36 cellular contexts compared by ENCODE assay signal in the genomic region with DNA sequence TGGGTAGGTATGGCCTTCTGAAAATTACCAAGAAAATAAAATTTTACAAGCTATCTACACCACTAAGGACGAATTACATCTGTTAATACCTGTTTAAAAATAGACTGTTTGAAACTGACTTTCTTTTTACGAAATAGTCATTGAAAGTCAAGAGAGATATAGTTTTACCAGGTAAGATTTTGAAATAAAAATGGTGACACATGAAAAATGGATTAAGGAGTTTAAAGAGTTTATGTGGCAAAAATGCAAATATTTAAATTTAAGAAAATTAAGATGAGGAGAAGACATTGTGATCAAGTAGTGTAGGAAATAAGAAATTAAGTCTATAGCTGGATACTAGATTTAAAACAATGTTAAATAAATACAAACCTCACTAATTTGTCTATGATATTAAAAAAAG.
DNase-seq lines count a peak whose midpoint lies in the region; ATAC-seq, FAIRE-seq and TF ChIP-seq lines count a peak whose summit lies in the region.
"Had no signal": no experiment of that assay in that cellular context is flagged by ENCODE, and none has a peak within 500 bp of the region (broad histone marks: within the 10 kb centered on the region; RNA-seq: fewer than 3 reads in every experiment).

No MANE protein-coding gene starts in this region.

- TF ChIP-seq CTCF in HepG2 (CRISPR knock-in tag; IDR thresholded peaks at IDR 0.05) = no peak
- TF ChIP-seq CTCF in right lobe of liver (IDR thresholded peaks at IDR 0.05) = no peak
- TF ChIP-seq CTCF in natural killer cell (IDR thresholded peaks at IDR 0.05) = no peak
- TF ChIP-seq CTCF in K562 (IDR thresholded peaks at IDR 0.05 in 2 of 3, conservative IDR thresholded peaks at IDR 0.05 in 1 of 3; ENCODE audit: insufficient read depth in 2 of 3, low read depth in 1 of 3, low read length in 3 of 3) = no peak

- H3K4me1 ChIP-seq in HepG2 (ENCODE audit: insufficient read depth, low read length) (no peaks in the 10 kb centered on the region), right lobe of liver (no peaks in the 10 kb centered on the region), K562 (replicated peaks in 1 of 2; ENCODE audit: control insufficient read depth in 2 of 2, insufficient read depth in 2 of 2, low read length in 2 of 2) (no peaks in the 10 kb centered on the region)
- H3K4me1 ChIP-seq: A549; BE2C; BLaER1; BLaER1 treated with 17β-estradiol and CSF1 and Interleukin-3, amounts not matched to agents 10 nM and 100 nM; Caco-2 had no signal

- H3K9ac ChIP-seq in HepG2 (ENCODE audit: insufficient read depth, low read depth, low read length) (no peak overlapping the region), K562 (ENCODE audit: insufficient read depth in 1 of 2, low read depth in 2 of 2, low read length in 2 of 2) (no peak overlapping the region)
- H3K9ac ChIP-seq: BLaER1; BLaER1 treated with 17β-estradiol and CSF1 and Interleukin-3, amounts not matched to agents 10 nM and 100 nM had no signal

- H3K9me1 ChIP-seq in K562 (ENCODE audit: control insufficient read depth, insufficient read depth, low read length) = no peaks in the 10 kb centered on the region

- intact Hi-C loops in HepG2 (cut with micrococcal nuclease; ENCODE audit: unreplicated experiment) (no loop called here), right lobe of liver (cut with DNase I) (no loop called here), natural killer cell (cut with micrococcal nuclease) (no loop called here), K562 (cut with micrococcal nuclease) (no loop called here)

- H2AFZ ChIP-seq in HepG2 (ENCODE audit: low read length) (no peak overlapping the region), K562 (ENCODE audit: low read depth, low read length) (no peak overlapping the region)

- ATAC-seq in HepG2 (no peak), right lobe of liver (no peak), natural killer cell (no peak), K562 (no peak), HG02970 (IDR thresholded peaks at IDR 0.05; ENCODE audit: low FRiP score, unreplicated experiment) (no peak)
- no peak for ATAC-seq in natural killer cell treated with Interleukin-12 subunit alpha and Interleukin-12 subunit beta and Interleukin-15 and Interleukin-18, amount 100 ng/mL, for 72 hours
- ATAC-seq: A549; CD8-positive, alpha-beta T cell had no signal

- BruUV-seq in HepG2 (replicated peaks; lab: Mats Ljungman, UMichigan) (no TSS peak), K562 (replicated peaks; lab: Mats Ljungman, UMichigan) (no TSS peak)

- no peak for TF ChIP-seq EP300 in HepG2 (IDR thresholded peaks at IDR 0.05; ENCODE audit: low read depth in 2 of 2, low read length in 2 of 2)
- no peak for TF ChIP-seq EP300 in HepG2 (CRISPR knock-in tag; IDR thresholded peaks at IDR 0.05; ENCODE audit: borderline replicate concordance)
- no peak for TF ChIP-seq EP300 in K562 (IDR thresholded peaks at IDR 0.05; ENCODE audit: low read length)

- H3K9me3 Mint-ChIP-seq in natural killer cell treated with Interleukin-12 subunit alpha and Interleukin-12 subunit beta and Interleukin-15 and Interleukin-18, amount 100 ng/mL, for 72 hours = no peaks in the 10 kb centered on the region
- H3K9me3 Mint-ChIP-seq in natural killer cell = no peaks in the 10 kb centered on the region
- H3K9me3 Mint-ChIP-seq: CD14-positive monocyte; CD4-positive, alpha-beta memory T cell; CD4-positive, alpha-beta T cell; CD4-positive, CD25-positive, alpha-beta regulatory T cell; CD8-positive, alpha-beta memory T cell; CD8-positive, alpha-beta T cell had no signal

- no peaks in the 10 kb centered on the region for H3K36me3 Mint-ChIP-seq in natural killer cell treated with Interleukin-12 subunit alpha and Interleukin-12 subunit beta and Interleukin-15 and Interleukin-18, amount 100 ng/mL, for 72 hours
- no peaks in the 10 kb centered on the region for H3K36me3 Mint-ChIP-seq in natural killer cell
- H3K36me3 Mint-ChIP-seq: CD14-positive monocyte; CD4-positive, alpha-beta memory T cell; CD4-positive, CD25-positive, alpha-beta regulatory T cell; CD8-positive, alpha-beta T cell had no signal

- CTCF ChIA-PET in HepG2 (lab: Yijun Ruan, JAX; ENCODE audit: low intra/inter-chr PET ratio, low total read pairs) = no interaction called here
- CTCF ChIA-PET in K562 (lab: Yijun Ruan, JAX; ENCODE audit: low intra/inter-chr PET ratio) = no interaction called here

- no peaks in the 10 kb centered on the region for H3K27me3 Mint-ChIP-seq in natural killer cell treated with Interleukin-12 subunit alpha and Interleukin-12 subunit beta and Interleukin-15 and Interleukin-18, amount 100 ng/mL, for 72 hours
- no peaks in the 10 kb centered on the region for H3K27me3 Mint-ChIP-seq in natural killer cell (ENCODE audit: low read depth in 2 of 2)
- H3K27me3 Mint-ChIP-seq: CD4-positive, alpha-beta memory T cell; CD4-positive, alpha-beta T cell had no signal

- no peak for TF ChIP-seq RAD21 in HepG2 (CRISPR knock-in tag; IDR thresholded peaks at IDR 0.05)
- TF ChIP-seq RAD21 in K562 (CRISPR knock-in tag; conservative IDR thresholded peaks at IDR 0.05 in 1 of 2, IDR thresholded peaks at IDR 0.05 in 1 of 2) = no peak

- H4K20me1 ChIP-seq in HepG2 (ENCODE audit: insufficient read depth, low read length) (no peaks in the 10 kb centered on the region), K562 (replicated peaks; ENCODE audit: control insufficient read depth, insufficient read depth, low read length) (no peaks in the 10 kb centered on the region)
- H4K20me1 ChIP-seq: BLaER1; BLaER1 treated with 17β-estradiol and CSF1 and Interleukin-3, amounts not matched to agents 10 nM and 100 nM had no signal

- POLR2A ChIA-PET in HepG2 (lab: Yijun Ruan, JAX) (no interaction called here), K562 (lab: Yijun Ruan, JAX) (no interaction called here)

- no peaks in the 10 kb centered on the region for H3K9me3 ChIP-seq in HepG2 (ENCODE audit: low read length)
- H3K9me3 ChIP-seq in right lobe of liver = no peaks in the 10 kb centered on the region
- no peaks in the 10 kb centered on the region; the same call in 1 of the 2 replicates for H3K9me3 ChIP-seq in K562 (replicated peaks; ENCODE audit: control insufficient read depth, insufficient read depth, low read depth, low read length)
- H3K9me3 ChIP-seq: A549, BE2C, Caco-2 had no signal

- H3K4me1 Mint-ChIP-seq in natural killer cell treated with Interleukin-12 subunit alpha and Interleukin-12 subunit beta and Interleukin-15 and Interleukin-18, amount 100 ng/mL, for 72 hours (ENCODE audit: low read depth in 2 of 2) = peaks cover 8 to 9% of the 10 kb centered on the region in 2 donors
- peaks cover 9 to 12% of the 10 kb centered on the region in 2 donors for H3K4me1 Mint-ChIP-seq in natural killer cell
- H3K4me1 Mint-ChIP-seq: B cell had no signal

- H3K27ac ChIP-seq in HepG2 (ENCODE audit: extremely low read length, insufficient read depth, low read length) (no peak overlapping the region), right lobe of liver (no peak overlapping the region), K562 (ENCODE audit: extremely low read depth, low read depth, low read length) (no peak overlapping the region)
- H3K27ac ChIP-seq: 22Rv1; A549; BLaER1; BLaER1 treated with 17β-estradiol and CSF1 and Interleukin-3, amounts not matched to agents 10 nM and 100 nM; C4-2B had no signal

- H3K79me2 ChIP-seq in HepG2 (ENCODE audit: insufficient read depth, low read length) = no peaks in the 10 kb centered on the region
- H3K79me2 ChIP-seq in K562 (ENCODE audit: control insufficient read depth, insufficient read depth, low read length) = no peaks in the 10 kb centered on the region

- H3K36me3 ChIP-seq in HepG2 (replicated peaks in 1 of 2; ENCODE audit: control insufficient read depth in 1 of 2, insufficient read depth in 2 of 2, low read length in 2 of 2) (no peaks in the 10 kb centered on the region), right lobe of liver (no peaks in the 10 kb centered on the region), K562 (ENCODE audit: control insufficient read depth, insufficient read depth, low read length) (no peaks in the 10 kb centered on the region)
- H3K36me3 ChIP-seq: BE2C; BLaER1; BLaER1 treated with 17β-estradiol and CSF1 and Interleukin-3, amounts not matched to agents 10 nM and 100 nM had no signal

- in situ Hi-C loops in HepG2 (cut with HindIII; ENCODE audit: extremely low pct_ligation_motif_present, low pct_unique_long_range_greater_than_20kb) = no loop called here
- in situ Hi-C loops in K562 (cut with MboI) = no loop called here

- TF ChIP-seq POLR2A in HepG2 (IDR thresholded peaks at IDR 0.05; ENCODE audit: insufficient read depth in 1 of 2, low read depth in 2 of 2, low read length in 2 of 2) = no peak
- no peak for TF ChIP-seq POLR2A in right lobe of liver (IDR thresholded peaks at IDR 0.05)
- no peak for TF ChIP-seq POLR2A in K562 (conservative IDR thresholded peaks at IDR 0.05)

- H3K4me3 ChIP-seq in HepG2 (replicated peaks in 1 of 3; ENCODE audit: insufficient read depth in 1 of 3, low read depth in 2 of 3, low read length in 3 of 3) (no peak overlapping the region), right lobe of liver (no peak overlapping the region), K562 (no peak overlapping the region)
- H3K4me3 ChIP-seq: A549; BLaER1; BLaER1 treated with 17β-estradiol and CSF1 and Interleukin-3, amounts not matched to agents 10 nM and 100 nM had no signal

- WGBS in HepG2 (ENCODE audit: low lambda C conversion rate) = 10% methylated on average over 2 of the region's 2 CpGs
- 57% methylated on average over 2 of the region's 2 CpGs for WGBS in right lobe of liver (ENCODE audit: insufficient coverage, low coverage, low lambda C conversion rate, missing lambda C conversion rate)
- WGBS in K562 (ENCODE audit: insufficient coverage, low coverage, missing lambda C conversion rate) = 38% methylated on average over 2 of the region's 2 CpGs

- peak overlapping the region; percentile 13 to 49 for H3K27ac Mint-ChIP-seq in natural killer cell treated with Interleukin-12 subunit alpha and Interleukin-12 subunit beta and Interleukin-15 and Interleukin-18, amount 100 ng/mL, for 72 hours
- H3K27ac Mint-ChIP-seq in natural killer cell = peak overlapping the region in 1 of 2 donors; percentile 37
- H3K27ac Mint-ChIP-seq: B cell; CD14-positive monocyte; CD4-positive, alpha-beta memory T cell; CD4-positive, alpha-beta T cell; CD4-positive, CD25-positive, alpha-beta regulatory T cell; CD8-positive, alpha-beta memory T cell; CD8-positive, alpha-beta T cell had no signal

- DNase-seq in HepG2 (ENCODE audit: low spot score) (no peak), right lobe of liver (no peak), natural killer cell (no peak), K562 (ENCODE audit: extremely low read depth in 1 of 4, low spot score in 3 of 4) (no peak), SKM-1 treated with dmso at 0.1 percent for 144 hours (lab: John Stamatoyannopoulos, UW; ENCODE audit: unreplicated experiment) (no peak)
- no peak for DNase-seq in natural killer cell treated with Interleukin-12 subunit alpha and Interleukin-12 subunit beta and Interleukin-15 and Interleukin-18, amount 100 ng/mL, for 72 hours (ENCODE audit: low spot score)
- DNase-seq: 8988T; ACHN; AML-193; BE2C; C1 segment of cervical spinal cord; Caco-2; Calu3; CD4-positive, alpha-beta memory T cell; CD4-positive, alpha-beta T cell; CD4-positive, CD25-positive, alpha-beta regulatory T cell; CD8-positive, alpha-beta memory T cell; CD8-positive, alpha-beta T cell; COR-L47; DMS 273 treated with DMSO at 0.1 percent for 48 hours; DMS153; DMS53; DMS79; DMS79 treated with DMSO at 0.1 percent for 48 hours; DND-41; EL had no signal

- FAIRE-seq in HepG2 (lab: Jason Lieb, UNC) (no peak), A204.1 (lab: Jason Lieb, UNC) (peak; percentile 30), K562 (lab: Jason Lieb, UNC) (no peak)
- FAIRE-seq: A549, D721Med had no signal

- H3K27me3 ChIP-seq in HepG2 (ENCODE audit: control insufficient read depth in 1 of 2, insufficient read depth in 2 of 2, low read length in 2 of 2) (no peaks in the 10 kb centered on the region), right lobe of liver (no peaks in the 10 kb centered on the region), K562 (ENCODE audit: control insufficient read depth in 2 of 2, insufficient read depth in 2 of 2, low read length in 2 of 2) (no peaks in the 10 kb centered on the region)
- H3K27me3 ChIP-seq: BE2C; BLaER1; BLaER1 treated with 17β-estradiol and CSF1 and Interleukin-3, amounts not matched to agents 10 nM and 100 nM had no signal

- H3K4me2 ChIP-seq in HepG2 (ENCODE audit: low read depth, low read length) (no peak overlapping the region), K562 (ENCODE audit: insufficient read depth, low read length) (no peak overlapping the region)
- H3K4me2 ChIP-seq: A549; BLaER1; BLaER1 treated with 17β-estradiol and CSF1 and Interleukin-3, amounts not matched to agents 10 nM and 100 nM had no signal

- no peak overlapping the region for H3K4me3 Mint-ChIP-seq in natural killer cell treated with Interleukin-12 subunit alpha and Interleukin-12 subunit beta and Interleukin-15 and Interleukin-18, amount 100 ng/mL, for 72 hours
- no peak overlapping the region for H3K4me3 Mint-ChIP-seq in natural killer cell
- H3K4me3 Mint-ChIP-seq: B cell; CD14-positive monocyte; CD4-positive, alpha-beta T cell; CD4-positive, CD25-positive, alpha-beta regulatory T cell; CD8-positive, alpha-beta memory T cell; CD8-positive, alpha-beta T cell had no signal
